Comparison of ENCODE assay signal across 15 cellular contexts in the genomic region with DNA sequence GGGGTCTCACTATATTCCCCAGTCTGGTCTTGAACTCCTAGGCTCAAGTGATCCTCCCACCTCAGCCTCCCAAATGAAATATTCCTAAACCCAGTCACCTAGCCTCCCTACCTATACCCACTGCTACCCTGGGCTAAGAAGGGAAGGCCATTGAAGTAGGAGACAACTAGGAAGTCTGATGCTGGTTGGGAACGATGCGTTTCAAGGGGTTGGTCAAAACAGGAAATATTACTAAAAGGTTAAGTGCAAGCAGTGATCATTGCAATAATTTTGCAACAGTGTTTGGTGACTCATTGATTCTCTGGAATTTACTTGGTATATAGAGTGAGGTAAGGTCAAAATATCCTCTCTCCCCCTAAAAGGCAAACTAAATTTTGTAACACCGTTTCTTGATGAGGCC. TPM values are rescaled to one million over a fixed set of nuclear protein-coding genes. Genes with fewer than 3 reads are reported as not detected.
DNase-seq lines count a peak whose midpoint lies in the region; ATAC-seq and TF ChIP-seq lines count a peak whose summit lies in the region.
"Had no signal": no experiment of that assay in that cellular context is flagged by ENCODE, and none has a peak within 500 bp of the region (broad histone marks: within the 10 kb centered on the region; RNA-seq: fewer than 3 reads in every experiment).

No MANE protein-coding gene starts in this region.

- H3K56ac ChIP-seq in IMR-90 (ENCODE audit: extremely low read depth, insufficient read depth, low read length) = peak overlapping the region; percentile 65; the same call in 1 of the 2 replicates

- H3K18ac ChIP-seq in IMR-90 (ENCODE audit: low read depth, low read length) = peak overlapping the region; percentile 100

- H4K91ac ChIP-seq in IMR-90 (ENCODE audit: insufficient read depth, low read depth, low read length) = peak overlapping the region; percentile 89

- peaks cover 0 to 4% of the 10 kb centered on the region in 2 experiments; a peak in 1 of 4 replicates for H3K79me1 ChIP-seq in IMR-90 (ENCODE audit: low read depth in 1 of 2, low read length in 2 of 2)

- peak overlapping the region; percentile 95 for H2BK15ac ChIP-seq in IMR-90 (ENCODE audit: low read depth, low read length)

- H3K9ac ChIP-seq in IMR-90 (ENCODE audit: low read depth, low read length) = peak overlapping the region; percentile 63

- TF ChIP-seq POLR2A in IMR-90 (IDR thresholded peaks at IDR 0.05; ENCODE audit: low read depth, low read length) = no peak

- no peak for TF ChIP-seq CTCF in IMR-90 (conservative IDR thresholded peaks at IDR 0.05; ENCODE audit: low read depth, low read length)
- TF ChIP-seq CTCF in foreskin keratinocyte (conservative IDR thresholded peaks at IDR 0.05) = no peak

- peaks cover 25% of the 10 kb centered on the region for H3K4me1 ChIP-seq in IMR-90 (ENCODE audit: control insufficient read depth, insufficient read depth, low read length)
- H3K4me1 ChIP-seq in foreskin keratinocyte = peaks cover 8% of the 10 kb centered on the region
- H3K4me1 ChIP-seq in HAP-1 = peaks cover 6% of the 10 kb centered on the region

- H3K36me3 Mint-ChIP-seq in activated T-cell treated with anti-CD3 and anti-CD28 coated beads, Interleukin-2, amount 50 U/mL, for 72 hours (ENCODE audit: insufficient read depth in 2 of 2) = peaks cover 15 to 27% of the 10 kb centered on the region in 2 donors

- peaks cover 5% of the 10 kb centered on the region; the same call in 1 of the 2 replicates for H3K9me1 ChIP-seq in IMR-90 (ENCODE audit: insufficient read depth, low read length)

- H3K4me3 Mint-ChIP-seq in activated T-cell treated with anti-CD3 and anti-CD28 coated beads, Interleukin-2, amount 50 U/mL, for 72 hours = peak overlapping the region; percentile 60 to 80
- H3K4me3 Mint-ChIP-seq: activated B cell treated with CpG ODN at 0.5 μM for 24 hours had no signal

- peak overlapping the region; percentile 94 for H3K4ac ChIP-seq in IMR-90 (ENCODE audit: low read depth, low read length)

- no peaks in the 10 kb centered on the region for H4K20me1 ChIP-seq in IMR-90 (ENCODE audit: insufficient read depth, low read length)

- no peaks in the 10 kb centered on the region for H3K36me3 ChIP-seq in IMR-90 (ENCODE audit: control insufficient read depth, insufficient read depth, low read length)
- H3K36me3 ChIP-seq in HAP-1 (replicated peaks) = 0 out of 2 replicates have a peak, but pooled peaks cover 4% of the 10 kb centered on the region

- peak overlapping the region; percentile 76 to 95 for H4K8ac ChIP-seq in IMR-90 (ENCODE audit: low read depth in 2 of 2, low read length in 2 of 2)

- peak overlapping the region; percentile 73 for H2AFZ ChIP-seq in IMR-90 (replicated peaks; ENCODE audit: low read length, poor library complexity)

- CTCF ChIA-PET in IMR-90 (lab: Yijun Ruan, JAX) = interaction anchor here (1.2 kb wide), 1 partner anchor 21 kb away, joined by 3 read pairs; a partner anchor contains a TSS

- no CpG with 5 or more reads among the region's 3 CpGs for WGBS in IMR-90 (ENCODE audit: extremely low coverage in 2 of 2, insufficient read length in 1 of 2), 2 experiments

- BruUV-seq in IMR-90 (replicated peaks; lab: Mats Ljungman, UMichigan) = no TSS peak

- peak; percentile 36 for ATAC-seq in IMR-90 (ENCODE audit: low read depth)
- peak; percentile 67 to 71 for ATAC-seq in activated T-cell treated with anti-CD3 and anti-CD28 coated beads, Interleukin-2, amount 50 U/mL, for 72 hours (replicated peaks in 1 of 2)
- peak; percentile 22 for ATAC-seq in foreskin keratinocyte
- no peak for ATAC-seq in HG02970 (IDR thresholded peaks at IDR 0.05; ENCODE audit: low FRiP score, unreplicated experiment)

- H3K27me3 ChIP-seq in IMR-90 (ENCODE audit: control insufficient read depth, insufficient read depth, low read length) (no peaks in the 10 kb centered on the region), foreskin keratinocyte (no peaks in the 10 kb centered on the region), HAP-1 (ENCODE audit: low read depth) (no peaks in the 10 kb centered on the region)

- H2AK9ac ChIP-seq in IMR-90 (replicated peaks; ENCODE audit: low read depth, low read length, poor library complexity) = no peak overlapping the region

- H3K4me3 ChIP-seq in IMR-90 (ENCODE audit: insufficient read depth, low read depth, low read length) (no peak overlapping the region), HAP-1 (no peak overlapping the region)
- H3K4me3 ChIP-seq: skin epidermis had no signal

- H3K27ac ChIP-seq in IMR-90 (ENCODE audit: insufficient read depth, low read length) (peak overlapping the region; percentile 99), foreskin keratinocyte (peak overlapping the region; percentile 34)

- peak overlapping the region; percentile 76; the same call in 1 of the 2 replicates for H3K23ac ChIP-seq in IMR-90 (ENCODE audit: low read depth, low read length)

- peak overlapping the region; percentile 94 for H3K14ac ChIP-seq in IMR-90 (replicated peaks; ENCODE audit: low read depth, low read length)

- H2AK5ac ChIP-seq in IMR-90 (ENCODE audit: low read depth, low read length) = peak overlapping the region; percentile 90

- peak overlapping the region; percentile 99 for H2BK120ac ChIP-seq in IMR-90 (ENCODE audit: low read depth, low read length)

- POLR2A ChIA-PET in IMR-90 (lab: Charles Lee; ENCODE audit: unreplicated experiment) = interaction anchor here (0.6 kb wide), 1 partner anchor 35 kb away, joined by 4 read pairs; no protein-coding TSS in a partner anchor

- peak overlapping the region; percentile 98 for H3K27ac Mint-ChIP-seq in activated T-cell treated with anti-CD3 and anti-CD28 coated beads, Interleukin-2, amount 50 U/mL, for 72 hours
- H3K27ac Mint-ChIP-seq: activated B cell treated with CpG ODN at 0.5 μM for 24 hours had no signal

- in situ Hi-C loops in IMR-90 (cut with MboI; ENCODE audit: low sequenced_read_pairs) = no loop called here
- in situ Hi-C loops in HAP-1 (cut with MboI; ENCODE audit: low sequenced_read_pairs) = no loop called here
- in situ Hi-C loops in KBM-7 (cut with MboI; ENCODE audit: low pct_unique_long_range_greater_than_20kb, low sequenced_read_pairs) = no loop called here

- H3K4me1 Mint-ChIP-seq in activated T-cell treated with anti-CD3 and anti-CD28 coated beads, Interleukin-2, amount 50 U/mL, for 72 hours (ENCODE audit: low read depth) = peaks cover 37% of the 10 kb centered on the region

- peak overlapping the region; percentile 96 for H2BK20ac ChIP-seq in IMR-90 (ENCODE audit: low read depth, low read length)

- peak overlapping the region; percentile 90 for H2BK5ac ChIP-seq in IMR-90 (ENCODE audit: low read depth, low read length, poor library complexity, severe bottlenecking)

- dilution Hi-C loops in IMR-90 (cut with HindIII; ENCODE audit: low sequenced_read_pairs, unreplicated experiment) = no loop called here

- H3K4me2 ChIP-seq in IMR-90 (ENCODE audit: low read depth, low read length) = peak overlapping the region; percentile 79

- TF ChIP-seq RAD21 in IMR-90 (IDR thresholded peaks at IDR 0.05; ENCODE audit: low read length) = no peak

- peak; percentile 76 for DNase-seq in AG20443 (ENCODE audit: low spot score)
- peak; percentile 82 for DNase-seq in IMR-90
- peak; percentile 47 to 54 for DNase-seq in activated T-cell treated with anti-CD3 and anti-CD28 coated beads, Interleukin-2, amount 50 U/mL, for 72 hours
- DNase-seq in foreskin keratinocyte = peak in 1 of 2 donors; percentile 69
- DNase-seq in H4 (ENCODE audit: low spot score) = no peak
- DNase-seq in HAP-1 (ENCODE audit: low spot score in 2 of 2) = no peak
- DNase-seq in KBM-7 = no peak
- DNase-seq: activated B cell treated with CpG ODN at 0.5 μM for 24 hours, aorta, DND-41, glutamatergic neuron, mesendoderm, NCI-H1092 treated with DMSO at 0.1 percent for 48 hours had no signal

- H3K9me3 ChIP-seq in IMR-90 (ENCODE audit: control insufficient read depth, insufficient read depth, low read length) (peaks cover 10% of the 10 kb centered on the region), HAP-1 (peaks cover 21% of the 10 kb centered on the region)

- intact Hi-C loops in IMR-90 (cut with micrococcal nuclease) = no loop called here

- no peaks in the 10 kb centered on the region for H3K27me3 Mint-ChIP-seq in activated T-cell treated with anti-CD3 and anti-CD28 coated beads, Interleukin-2, amount 50 U/mL, for 72 hours (ENCODE audit: low read depth)
- H3K27me3 Mint-ChIP-seq: activated B cell treated with CpG ODN at 0.5 μM for 24 hours had no signal

- peak overlapping the region; percentile 98 for H4K5ac ChIP-seq in IMR-90 (ENCODE audit: low read depth, low read length)

- H3K9me3 Mint-ChIP-seq in activated T-cell treated with anti-CD3 and anti-CD28 coated beads, Interleukin-2, amount 50 U/mL, for 72 hours = peaks cover 3 to 5% of the 10 kb centered on the region in 2 donors

RNA-seq across cellular contexts. Expression of a gene that starts 4.6 kb away (rescaled TPM):
- total RNA-seq in IMR-90 (2012; rRNA removed) = 952 and 1,365 TPM in 2 replicates
- 410 and 474 TPM in 2 replicates for polyA plus RNA-seq in IMR-90 (2012; rRNA removed)
- 589 and 721 TPM in 2 replicates for polyA plus RNA-seq in IMR-90 (2012; cell fraction: cytosol; rRNA removed)
- 253 and 529 TPM in 2 replicates for polyA plus RNA-seq in IMR-90 (2012; cell fraction: nucleus; rRNA removed; ENCODE audit: low replicate concordance)
- 100 to 1,000 TPM; 205 to 228 TPM for total RNA-seq in activated T-cell treated with anti-CD3 and anti-CD28 coated beads, Interleukin-2, amount 50 U/mL, for 72 hours
- total RNA-seq in foreskin keratinocyte = 400 and 414 TPM in 2 replicates
- 369 and 377 TPM in 2 replicates for polyA plus RNA-seq in foreskin keratinocyte
- 171 and 176 TPM in 2 replicates for total RNA-seq in H4 (2014; rRNA removed; shearing (Covaris generic))

RNA-seq across cellular contexts. Expression of a gene that starts 7.5 kb away (rescaled TPM):
- total RNA-seq in IMR-90 (2012; rRNA removed) (not detected in 2 replicates), foreskin keratinocyte (0.25 TPM in 1 of 2 replicates, not detected in the other)
- polyA plus RNA-seq in IMR-90 (2012; rRNA removed) (0.15 TPM in 1 of 2 replicates, not detected in the other), foreskin keratinocyte (0.08 TPM in 1 of 2 replicates, not detected in the other)
- polyA plus RNA-seq in IMR-90 (2012; cell fraction: cytosol; rRNA removed) = not detected in 2 replicates
- polyA plus RNA-seq in IMR-90 (2012; cell fraction: nucleus; rRNA removed; ENCODE audit: low replicate concordance) = 0.63 and 1.1 TPM in 2 replicates
- total RNA-seq in activated T-cell treated with anti-CD3 and anti-CD28 coated beads, Interleukin-2, amount 50 U/mL, for 72 hours = not detected
- total RNA-seq in H4 (2014; rRNA removed; shearing (Covaris generic)) = not detected in 2 replicates
- total RNA-seq: activated B cell treated with CpG ODN at 0.5 μM for 24 hours, aorta had no signal

RNA-seq across cellular contexts. Expression of a gene that starts 18.9 kb away (rescaled TPM):
- total RNA-seq in IMR-90 (2012; rRNA removed) (3.1 and 4.1 TPM in 2 replicates), foreskin keratinocyte (306 and 607 TPM in 2 replicates)
- polyA plus RNA-seq in IMR-90 (2012; rRNA removed) (20.3 and 23.2 TPM in 2 replicates), foreskin keratinocyte (306 and 665 TPM in 2 replicates)
- 13.6 and 14.6 TPM in 2 replicates for polyA plus RNA-seq in IMR-90 (2012; cell fraction: cytosol; rRNA removed)
- 308 and 435 TPM in 2 replicates for polyA plus RNA-seq in IMR-90 (2012; cell fraction: nucleus; rRNA removed; ENCODE audit: low replicate concordance)
- total RNA-seq in activated T-cell treated with anti-CD3 and anti-CD28 coated beads, Interleukin-2, amount 50 U/mL, for 72 hours = 1 to 10 TPM; 4.4 to 5.3 TPM
- 6.8 and 7.0 TPM in 2 replicates for total RNA-seq in H4 (2014; rRNA removed; shearing (Covaris generic))

RNA-seq across cellular contexts. Expression of a gene that starts 21.2 kb away (rescaled TPM):
- total RNA-seq in IMR-90 (2012; rRNA removed) = 11.7 and 11.8 TPM in 2 replicates
- 31.4 and 34.3 TPM in 2 replicates for polyA plus RNA-seq in IMR-90 (2012; rRNA removed)
- 12.8 and 16.9 TPM in 2 replicates for polyA plus RNA-seq in IMR-90 (2012; cell fraction: cytosol; rRNA removed)
- polyA plus RNA-seq in IMR-90 (2012; cell fraction: nucleus; rRNA removed; ENCODE audit: low replicate concordance) = 352 and 485 TPM in 2 replicates
- total RNA-seq in activated T-cell treated with anti-CD3 and anti-CD28 coated beads, Interleukin-2, amount 50 U/mL, for 72 hours = 10 to 100 TPM; 34.7 to 42.2 TPM
- 34.5 and 42.9 TPM in 2 replicates for total RNA-seq in foreskin keratinocyte
- 32.1 and 34.2 TPM in 2 replicates for polyA plus RNA-seq in foreskin keratinocyte
- 7.8 and 9.6 TPM in 2 replicates for total RNA-seq in H4 (2014; rRNA removed; shearing (Covaris generic))

RNA-seq across cellular contexts. Expression of a gene that starts 48.6 kb away (rescaled TPM):
- total RNA-seq in IMR-90 (2012; rRNA removed) (0.18 and 0.28 TPM in 2 replicates), foreskin keratinocyte (0.78 and 0.99 TPM in 2 replicates)
- polyA plus RNA-seq in IMR-90 (2012; rRNA removed) (0.59 and 0.63 TPM in 2 replicates), foreskin keratinocyte (0.42 and 0.46 TPM in 2 replicates)
- 0.21 and 0.46 TPM in 2 replicates for polyA plus RNA-seq in IMR-90 (2012; cell fraction: cytosol; rRNA removed)
- polyA plus RNA-seq in IMR-90 (2012; cell fraction: nucleus; rRNA removed; ENCODE audit: low replicate concordance) = 2.5 and 3.7 TPM in 2 replicates
- 10 to 100 TPM; 14.2 to 17.4 TPM for total RNA-seq in activated T-cell treated with anti-CD3 and anti-CD28 coated beads, Interleukin-2, amount 50 U/mL, for 72 hours
- total RNA-seq in H4 (2014; rRNA removed; shearing (Covaris generic)) = 3.0 and 3.1 TPM in 2 replicates

Comparison
In these comparisons a context has a peak if more than half of its experiments do, and no peak if none do; other contexts are left out.
1. DNase-seq: peak in AG20443 (single experiment), IMR-90 (single experiment) and activated T-cell treated with anti-CD3 and anti-CD28 coated beads, Interleukin-2, amount 50 U/mL, for 72 hours (2 of 2); none in H4 (single experiment), HAP-1 (0 of 2) and KBM-7 (single experiment).
2. RNA of a gene that starts 18.9 kb away (total RNA-seq): 306 to 607 TPM in foreskin keratinocyte; 6.8 to 7.0 TPM in H4, 4.4 to 5.3 TPM in activated T-cell treated with anti-CD3 and anti-CD28 coated beads, Interleukin-2, amount 50 U/mL, for 72 hours and 3.1 to 4.1 TPM in IMR-90; every median in the first group is over 10 times any median in the second.